In genomic region chr1:13353476-13353875, GRCh38 we compare ENCODE assay signal across 10 cellular contexts. TPM values are rescaled to one million over a fixed set of nuclear protein-coding genes. Genes with fewer than 3 reads are reported as not detected.
DNase-seq lines count a peak whose midpoint lies in the region; ATAC-seq and TF ChIP-seq lines count a peak whose summit lies in the region.
"Not testable (repeated sequence)": the region's sequence is repeated elsewhere in the genome, so short reads cannot be mapped to it uniquely, and the experiment has no call there.
"Had no signal": no experiment of that assay in that cellular context is flagged by ENCODE, and none has a peak within 500 bp of the region (broad histone marks: within the 10 kb centered on the region; RNA-seq: fewer than 3 reads in every experiment).

No MANE protein-coding gene starts in this region.

- not testable (repeated sequence) for H3K4me1 Mint-ChIP-seq in GM23338, nephron progenitor cell

- POLR2A ChIA-PET in OCI-LY7 (lab: Charles Lee) = not testable (repeated sequence)

- peaks cover 33% of the 10 kb centered on the region for H3K9me3 Mint-ChIP-seq in GM23338
- peaks cover 16% of the 10 kb centered on the region for H3K9me3 Mint-ChIP-seq in nephron progenitor cell

- not testable (repeated sequence) for TF ChIP-seq POLR2A in erythroblast (IDR thresholded peaks at IDR 0.05; ENCODE audit: low read length)

- not testable (repeated sequence) for H3K4me1 ChIP-seq in GM23338 (ENCODE audit: insufficient read depth); OCI-LY7 (ENCODE audit: insufficient read depth, low read length, poor library complexity, severe bottlenecking)

- not testable (repeated sequence) for H3K36me3 Mint-ChIP-seq in GM23338 (ENCODE audit: low read depth); nephron progenitor cell (ENCODE audit: low read depth)

- not testable (repeated sequence) for H3K9me2 ChIP-seq in GM23338 (ENCODE audit: insufficient read depth); OCI-LY7 (ENCODE audit: insufficient read depth, low read length)

- not testable (repeated sequence) for TF ChIP-seq CTCF in GM23338 (conservative IDR thresholded peaks at IDR 0.05; ENCODE audit: low read depth in 2 of 2); OCI-LY7 (conservative IDR thresholded peaks at IDR 0.05; ENCODE audit: low read length); nephron progenitor cell (IDR thresholded peaks at IDR 0.05)

- H3F3A ChIP-seq in GM23338 (replicated peaks; ENCODE audit: low read depth) = not testable (repeated sequence)

- not testable (repeated sequence) for H3K4me3 ChIP-seq in GM23338; OCI-LY7 (ENCODE audit: low read depth, low read length, poor library complexity, severe bottlenecking)

- not testable (repeated sequence) for H3K9me3 ChIP-seq in OCI-LY7 (ENCODE audit: low read length)

- H2AFZ ChIP-seq in GM23338; OCI-LY7 (ENCODE audit: low read length): not testable (repeated sequence)

- not testable (repeated sequence) for H3K4me3 Mint-ChIP-seq in GM23338, nephron progenitor cell

- H3K27me3 Mint-ChIP-seq in GM23338 (ENCODE audit: insufficient read depth, low read depth, poor library complexity); nephron progenitor cell (ENCODE audit: low read depth, poor library complexity): not testable (repeated sequence)

- CTCF ChIA-PET in OCI-LY7 (lab: Charles Lee; ENCODE audit: unreplicated experiment) = not testable (repeated sequence)

- H3K27me3 ChIP-seq in GM23338 (ENCODE audit: insufficient read depth) = not testable (repeated sequence)

- not testable (repeated sequence) for H3K27ac Mint-ChIP-seq in GM23338, nephron progenitor cell

- H3K27ac ChIP-seq in GM23338 (ENCODE audit: low read depth); OCI-LY7 (ENCODE audit: low read depth, low read length, poor library complexity, severe bottlenecking): not testable (repeated sequence)

- ATAC-seq in GM23338 = not testable (repeated sequence)

- H3K79me2 ChIP-seq in GM23338 (replicated peaks; ENCODE audit: insufficient read depth); OCI-LY7 (ENCODE audit: insufficient read depth, low read depth, low read length): not testable (repeated sequence)

- intact Hi-C loops in OCI-LY7 (cut with micrococcal nuclease; ENCODE audit: unreplicated experiment) = not testable (repeated sequence)

- not testable (repeated sequence) for H4K20me1 ChIP-seq in GM23338 (replicated peaks; ENCODE audit: insufficient read depth); OCI-LY7 (ENCODE audit: insufficient read depth, low read length)

- H3K36me3 ChIP-seq in GM23338 (ENCODE audit: insufficient read depth); OCI-LY7 (ENCODE audit: insufficient read depth, low read length): not testable (repeated sequence)

- not testable (repeated sequence) for BruUV-seq in OCI-LY7 (replicated peaks; lab: Mats Ljungman, UMichigan)

- not testable (repeated sequence) for H3K4me2 ChIP-seq in GM23338; OCI-LY7 (ENCODE audit: low read length)

- DNase-seq in GM23338 (ENCODE audit: low spot score) (peak; percentile 11), OCI-LY7 (ENCODE audit: low spot score) (peak; percentile 8), astrocyte of the hippocampus (ENCODE audit: low read depth, low spot score) (peak; percentile 11), erythroblast (lab: John Stamatoyannopoulos, UW) (peak; percentile 2 to 13), islet precursor cell (peak; percentile 12), nephron progenitor cell (peak; percentile 5)

RNA-seq across cellular contexts. Expression of gene PRAMEF14, which starts 6.5 kb away (rescaled TPM):
- total RNA-seq in GM23338 (2014; rRNA removed; shearing (Covaris generic)) = not detected in 2 replicates
- not detected in 2 replicates for polyA plus RNA-seq in GM23338 (2016; fragmentation: Nextera tagmentation; extraction: Ambion mirVana)
- not detected in 2 replicates for total RNA-seq in OCI-LY7 (2014; rRNA removed; shearing (Covaris generic))
- not detected in 2 replicates for total RNA-seq in OCI-LY7 (2022)
- total RNA-seq: CD4-positive, CD25-positive, alpha-beta regulatory T cell; CD8-positive, alpha-beta memory T cell; H7; IMR-90 had no signal
- polyA plus RNA-seq: CD4-positive, CD25-positive, alpha-beta regulatory T cell; CD8-positive, alpha-beta memory T cell; IMR-90 had no signal

RNA-seq across cellular contexts. Expression of gene PRAMEF19, which starts 18.3 kb away (rescaled TPM):
- not detected in 2 replicates for total RNA-seq in GM23338 (2014; rRNA removed; shearing (Covaris generic))
- polyA plus RNA-seq in GM23338 (2016; fragmentation: Nextera tagmentation; extraction: Ambion mirVana) = not detected in 2 replicates
- total RNA-seq in OCI-LY7 (2014; rRNA removed; shearing (Covaris generic)) = not detected in 2 replicates
- total RNA-seq in OCI-LY7 (2022) = not detected in 2 replicates
- total RNA-seq: CD4-positive, CD25-positive, alpha-beta regulatory T cell; CD8-positive, alpha-beta memory T cell; H7; IMR-90 had no signal
- polyA plus RNA-seq: CD4-positive, CD25-positive, alpha-beta regulatory T cell; CD8-positive, alpha-beta memory T cell; IMR-90 had no signal

RNA-seq across cellular contexts. Expression of gene PRAMEF17, which starts 36.0 kb away (rescaled TPM):
- not detected in 2 replicates for total RNA-seq in GM23338 (2014; rRNA removed; shearing (Covaris generic))
- polyA plus RNA-seq in GM23338 (2016; fragmentation: Nextera tagmentation; extraction: Ambion mirVana) = not detected in 2 replicates
- not detected in 2 replicates for total RNA-seq in OCI-LY7 (2014; rRNA removed; shearing (Covaris generic))
- not detected in 2 replicates for total RNA-seq in OCI-LY7 (2022)
- total RNA-seq: CD4-positive, CD25-positive, alpha-beta regulatory T cell; CD8-positive, alpha-beta memory T cell; H7; IMR-90 had no signal
- polyA plus RNA-seq: CD4-positive, CD25-positive, alpha-beta regulatory T cell; CD8-positive, alpha-beta memory T cell; IMR-90 had no signal

RNA-seq across cellular contexts. Expression of gene PRAMEF15, which starts 38.1 kb away (rescaled TPM):
- total RNA-seq in GM23338 (2014; rRNA removed; shearing (Covaris generic)) = not detected in 2 replicates
- polyA plus RNA-seq in GM23338 (2016; fragmentation: Nextera tagmentation; extraction: Ambion mirVana) = not detected in 2 replicates
- total RNA-seq in OCI-LY7 (2014; rRNA removed; shearing (Covaris generic)) = not detected in 2 replicates
- total RNA-seq in OCI-LY7 (2022) = not detected in 2 replicates
- total RNA-seq: CD4-positive, CD25-positive, alpha-beta regulatory T cell; CD8-positive, alpha-beta memory T cell; H7; IMR-90 had no signal
- polyA plus RNA-seq: CD4-positive, CD25-positive, alpha-beta regulatory T cell; CD8-positive, alpha-beta memory T cell; IMR-90 had no signal

RNA-seq across cellular contexts. Expression of gene PRAMEF33, which starts 50.1 kb away (rescaled TPM):
- total RNA-seq in GM23338 (2014; rRNA removed; shearing (Covaris generic)) = not detected in 2 replicates
- not detected in 2 replicates for polyA plus RNA-seq in GM23338 (2016; fragmentation: Nextera tagmentation; extraction: Ambion mirVana)
- total RNA-seq in OCI-LY7 (2014; rRNA removed; shearing (Covaris generic)) = not detected in 2 replicates
- not detected in 2 replicates for total RNA-seq in OCI-LY7 (2022)
- total RNA-seq: CD4-positive, CD25-positive, alpha-beta regulatory T cell; CD8-positive, alpha-beta memory T cell; H7; IMR-90 had no signal
- polyA plus RNA-seq: CD4-positive, CD25-positive, alpha-beta regulatory T cell; CD8-positive, alpha-beta memory T cell; IMR-90 had no signal
